ENCODE assay signal across 8 cellular contexts in genomic region chr12:94263011-94263786, GRCh38.
A peak's percentile ranks its signal among the peaks of the same experiment; 100 is the strongest.
DNase-seq lines count a peak whose midpoint lies in the region; ATAC-seq and TF ChIP-seq lines count a peak whose summit lies in the region.

No MANE protein-coding gene starts in this region.

- H3K4me1 ChIP-seq in mesendoderm (ENCODE audit: control insufficient read depth, low read depth, low read length), result peaks cover 7% of the 10 kb centered on the region

- H3K36me3 ChIP-seq in GM06990 (ENCODE audit: control insufficient read depth, insufficient read depth, low read length), result peaks cover 14% of the 10 kb centered on the region
- H3K36me3 ChIP-seq in SU-DHL-6 (ENCODE audit: low read length), result no peaks in the 10 kb centered on the region; the same call in 1 of the 2 replicates
- H3K36me3 ChIP-seq in mesendoderm (ENCODE audit: control insufficient read depth, insufficient read depth, low read length), result no peaks in the 10 kb centered on the region

- H4K8ac ChIP-seq in mesendoderm (ENCODE audit: low read depth, low read length), result no peak overlapping the region

- H3F3A ChIP-seq in SU-DHL-6 (ENCODE audit: insufficient read depth), result peaks cover 5% of the 10 kb centered on the region

- no peak overlapping the region for H3K23ac ChIP-seq in mesendoderm (ENCODE audit: low read length)

- peak overlapping the region; percentile 86 for H3K18ac ChIP-seq in mesendoderm (ENCODE audit: low read length)

- H3K4me2 ChIP-seq in SU-DHL-6 (ENCODE audit: low read depth, low read length, poor library complexity, severe bottlenecking) (peak overlapping the region; percentile 47), mesendoderm (ENCODE audit: low read length) (no peak overlapping the region)

- H3K27me3 ChIP-seq in GM06990 (replicated peaks; ENCODE audit: control insufficient read depth, insufficient read depth, low read length), result no peaks in the 10 kb centered on the region
- H3K27me3 ChIP-seq in SU-DHL-6 (ENCODE audit: low read length), result no peaks in the 10 kb centered on the region
- H3K27me3 ChIP-seq in mesendoderm (ENCODE audit: insufficient read depth, low read length, poor library complexity), result no peaks in the 10 kb centered on the region

- peak overlapping the region; percentile 6 for H3K56ac ChIP-seq in mesendoderm (ENCODE audit: low read length)

- H2BK120ac ChIP-seq in mesendoderm (ENCODE audit: low read depth, low read length), result peak overlapping the region; percentile 61

- no peak overlapping the region for H2BK5ac ChIP-seq in mesendoderm (ENCODE audit: low read length)

- no peaks in the 10 kb centered on the region for H3K9me3 ChIP-seq in SU-DHL-6 (ENCODE audit: insufficient read depth, low read length)

- peak overlapping the region; percentile 83 for H3K4ac ChIP-seq in mesendoderm (ENCODE audit: low read depth, low read length)

- H3K79me2 ChIP-seq in SU-DHL-6 (ENCODE audit: insufficient read depth, low read length) (no peaks in the 10 kb centered on the region), mesendoderm (ENCODE audit: control insufficient read depth, insufficient read depth, low read length) (no peaks in the 10 kb centered on the region)

- peak overlapping the region; percentile 10; the same call in 1 of the 2 replicates for H3K4me3 ChIP-seq in GM06990 (replicated peaks; ENCODE audit: low read depth, low read length)
- H3K4me3 ChIP-seq in SU-DHL-6 (ENCODE audit: insufficient read depth, low read length, poor library complexity, severe bottlenecking), result no peak overlapping the region
- H3K4me3 ChIP-seq in mesendoderm (ENCODE audit: low read length), result no peak overlapping the region

- WGBS in mesendoderm (ENCODE audit: extremely low coverage, insufficient coverage, low lambda C conversion rate), result no CpG with 5 or more reads among the region's 14 CpGs

- peak overlapping the region; percentile 30 for H2AK5ac ChIP-seq in mesendoderm (ENCODE audit: low read length)

- no peaks in the 10 kb centered on the region for H3K27me3 Mint-ChIP-seq in activated naive CD8-positive, alpha-beta T cell treated with anti-CD3 and anti-CD28 coated beads, Interleukin-2, amount 50 U/mL, for 24 hours
- H3K27me3 Mint-ChIP-seq in stimulated activated memory B cell treated with anti-CD40 and anti-IgM and Interleukin-4, amounts not matched to agents 10 μg/mL and 1 μg/mL and 100 μg/mL, for 72 hours, result no peaks in the 10 kb centered on the region

- ATAC-seq in HG02763 (IDR thresholded peaks at IDR 0.05; ENCODE audit: unreplicated experiment), result peak; percentile 32
- ATAC-seq in activated naive CD8-positive, alpha-beta T cell treated with anti-CD3 and anti-CD28 coated beads, Interleukin-2, amount 50 U/mL, for 24 hours, result peak; percentile 82
- peak; percentile 81 for ATAC-seq in stimulated activated memory B cell treated with anti-CD40 and anti-IgM and Interleukin-4, amounts not matched to agents 10 μg/mL and 1 μg/mL and 100 μg/mL, for 72 hours
- ATAC-seq in GM21526 (IDR thresholded peaks at IDR 0.05; ENCODE audit: low FRiP score, unreplicated experiment), result no peak

- peak overlapping the region; percentile 87 for H3K4me3 Mint-ChIP-seq in activated naive CD8-positive, alpha-beta T cell treated with anti-CD3 and anti-CD28 coated beads, Interleukin-2, amount 50 U/mL, for 24 hours
- H3K4me3 Mint-ChIP-seq in stimulated activated memory B cell treated with anti-CD40 and anti-IgM and Interleukin-4, amounts not matched to agents 10 μg/mL and 1 μg/mL and 100 μg/mL, for 72 hours, result peak overlapping the region; percentile 84

- H3K9me2 ChIP-seq in SU-DHL-6 (replicated peaks; ENCODE audit: insufficient read depth, low read length), result no peaks in the 10 kb centered on the region

- H2BK15ac ChIP-seq in mesendoderm (replicated peaks; ENCODE audit: low read depth), result no peak overlapping the region

- no peak overlapping the region for H2AFZ ChIP-seq in SU-DHL-6 (ENCODE audit: low read depth, low read length, severe bottlenecking)

- peaks cover 25% of the 10 kb centered on the region for H3K36me3 Mint-ChIP-seq in activated naive CD8-positive, alpha-beta T cell treated with anti-CD3 and anti-CD28 coated beads, Interleukin-2, amount 50 U/mL, for 24 hours (ENCODE audit: low read depth)
- peaks cover 57% of the 10 kb centered on the region for H3K36me3 Mint-ChIP-seq in stimulated activated memory B cell treated with anti-CD40 and anti-IgM and Interleukin-4, amounts not matched to agents 10 μg/mL and 1 μg/mL and 100 μg/mL, for 72 hours

- peak; percentile 73 for DNase-seq in GM06990 (ENCODE audit: extremely low read depth, insufficient read length)
- peak; percentile 79 for DNase-seq in activated naive CD8-positive, alpha-beta T cell treated with anti-CD3 and anti-CD28 coated beads, Interleukin-2, amount 50 U/mL, for 24 hours
- no peak for DNase-seq in mesendoderm
- DNase-seq in NCI-H748 (lab: John Stamatoyannopoulos, UW; ENCODE audit: unreplicated experiment), result no peak

- peaks cover 62% of the 10 kb centered on the region for H3K4me1 Mint-ChIP-seq in activated naive CD8-positive, alpha-beta T cell treated with anti-CD3 and anti-CD28 coated beads, Interleukin-2, amount 50 U/mL, for 24 hours
- peaks cover 68% of the 10 kb centered on the region for H3K4me1 Mint-ChIP-seq in stimulated activated memory B cell treated with anti-CD40 and anti-IgM and Interleukin-4, amounts not matched to agents 10 μg/mL and 1 μg/mL and 100 μg/mL, for 72 hours

- no peaks in the 10 kb centered on the region for H3K79me1 ChIP-seq in mesendoderm (ENCODE audit: low read length)

- no peaks in the 10 kb centered on the region for H3K9me3 Mint-ChIP-seq in activated naive CD8-positive, alpha-beta T cell treated with anti-CD3 and anti-CD28 coated beads, Interleukin-2, amount 50 U/mL, for 24 hours
- H3K9me3 Mint-ChIP-seq in stimulated activated memory B cell treated with anti-CD40 and anti-IgM and Interleukin-4, amounts not matched to agents 10 μg/mL and 1 μg/mL and 100 μg/mL, for 72 hours, result no peaks in the 10 kb centered on the region

- H3K27ac ChIP-seq in SU-DHL-6 (ENCODE audit: low read depth, low read length), result no peak overlapping the region
- H3K27ac ChIP-seq in mesendoderm (ENCODE audit: low read depth, low read length), result peak overlapping the region; percentile 82

- peak overlapping the region; percentile 98 for H3K27ac Mint-ChIP-seq in activated naive CD8-positive, alpha-beta T cell treated with anti-CD3 and anti-CD28 coated beads, Interleukin-2, amount 50 U/mL, for 24 hours
- H3K27ac Mint-ChIP-seq in stimulated activated memory B cell treated with anti-CD40 and anti-IgM and Interleukin-4, amounts not matched to agents 10 μg/mL and 1 μg/mL and 100 μg/mL, for 72 hours, result peak overlapping the region; percentile 99

- H3K9ac ChIP-seq in SU-DHL-6 (ENCODE audit: low read length), result peak overlapping the region; percentile 35; the same call in 1 of the 2 replicates
- no peak overlapping the region for H3K9ac ChIP-seq in mesendoderm (ENCODE audit: low read length)

- no peaks in the 10 kb centered on the region for H4K20me1 ChIP-seq in SU-DHL-6 (ENCODE audit: low read depth, low read length)

- TF ChIP-seq CTCF in GM06990 (IDR thresholded peaks at IDR 0.05; ENCODE audit: insufficient read depth, low read length, poor library complexity, severe bottlenecking) (no peak), SU-DHL-6 (IDR thresholded peaks at IDR 0.05; ENCODE audit: insufficient read depth, low read length, poor library complexity, severe bottlenecking) (no peak)

- no peak overlapping the region for H4K5ac ChIP-seq in mesendoderm (ENCODE audit: low read length)

Comparison
In these comparisons a context has a peak if more than half of its experiments do, and no peak if none do; other contexts are left out.
1. DNase-seq: peak in GM06990 (single experiment) and activated naive CD8-positive, alpha-beta T cell treated with anti-CD3 and anti-CD28 coated beads, Interleukin-2, amount 50 U/mL, for 24 hours (single experiment); none in mesendoderm (single experiment) and NCI-H748 (single experiment).